ENCODE assay signal across 15 cellular contexts in genomic region chr11:77040889-77041288, GRCh38. TPM values are rescaled to one million over a fixed set of nuclear protein-coding genes. Genes with fewer than 3 reads are reported as not detected.
"Had no signal": no experiment of that assay in that cellular context is flagged by ENCODE, and none has a peak within 500 bp of the region (broad histone marks: within the 10 kb centered on the region; RNA-seq: fewer than 3 reads in every experiment).

No MANE protein-coding gene starts in this region.

- H3K27ac Mint-ChIP-seq: activated CD4-positive, alpha-beta memory T cell treated with anti-CD3 and anti-CD28 coated beads for 36 hours; stimulated activated memory B cell treated with anti-CD40 and anti-IgM and Interleukin-4, amounts not matched to agents 10 μg/mL and 1 μg/mL and 100 μg/mL, for 72 hours had no signal

- H3K36me3 Mint-ChIP-seq: activated CD4-positive, alpha-beta memory T cell treated with anti-CD3 and anti-CD28 coated beads for 36 hours; stimulated activated memory B cell treated with anti-CD40 and anti-IgM and Interleukin-4, amounts not matched to agents 10 μg/mL and 1 μg/mL and 100 μg/mL, for 72 hours had no signal

- H3K9me3 Mint-ChIP-seq: activated CD4-positive, alpha-beta memory T cell treated with anti-CD3 and anti-CD28 coated beads for 36 hours; stimulated activated memory B cell treated with anti-CD40 and anti-IgM and Interleukin-4, amounts not matched to agents 10 μg/mL and 1 μg/mL and 100 μg/mL, for 72 hours had no signal

- H3K4me3 Mint-ChIP-seq: activated CD4-positive, alpha-beta memory T cell treated with anti-CD3 and anti-CD28 coated beads for 36 hours had no signal

- DNase-seq: activated CD4-positive, alpha-beta memory T cell treated with anti-CD3 and anti-CD28 coated beads for 36 hours; activated T-cell treated with anti-CD3 and anti-CD28 coated beads, Interleukin-2, amount 50 U/mL, for 48 hours; glutamatergic neuron; right cardiac atrium; T-helper 1 cell; trophoblast cell had no signal

- ATAC-seq: esophagus mucosa; stimulated activated memory B cell treated with anti-CD40 and anti-IgM and Interleukin-4, amounts not matched to agents 10 μg/mL and 1 μg/mL and 100 μg/mL, for 72 hours had no signal

- FAIRE-seq: TTC549 had no signal

RNA-seq across cellular contexts. Expression of gene B3GNT6, which starts 6.7 kb away (rescaled TPM):
- total RNA-seq: activated CD4-positive, alpha-beta memory T cell treated with anti-CD3 and anti-CD28 coated beads for 36 hours; dermis microvascular lymphatic vessel endothelial cell; fibroblast of villous mesenchyme; lung microvascular endothelial cell; mucosa of gallbladder; posterior vena cava; right cardiac atrium; SK-MEL-5 had no signal
